ENCODE assay signal across 17 cellular contexts in genomic region chr9:77158772-77159513, GRCh38. TPM values are rescaled to one million over a fixed set of nuclear protein-coding genes. Genes with fewer than 3 reads are reported as not detected.
A peak's percentile ranks its signal among the peaks of the same experiment; 100 is the strongest.
DNase-seq lines count a peak whose midpoint lies in the region; ATAC-seq, FAIRE-seq and TF ChIP-seq lines count a peak whose summit lies in the region.
"Had no signal": no experiment of that assay in that cellular context is flagged by ENCODE, and none has a peak within 500 bp of the region (broad histone marks: within the 10 kb centered on the region; RNA-seq: fewer than 3 reads in every experiment).

No MANE protein-coding gene starts in this region.

- no peaks in the 10 kb centered on the region for H3F3A ChIP-seq in SK-N-SH (replicated peaks; ENCODE audit: insufficient read depth)

- H3K4me1 ChIP-seq in SK-N-SH (ENCODE audit: control insufficient read depth in 1 of 2, insufficient read depth in 2 of 2, low read depth in 1 of 2, low read length in 1 of 2) = peaks cover 4 to 7% of the 10 kb centered on the region in 2 experiments; a peak in 2 of 4 replicates
- H3K4me1 ChIP-seq in endothelial cell of umbilical vein (ENCODE audit: control insufficient read depth, extremely low read depth, insufficient read depth, low read length) = peaks cover 31% of the 10 kb centered on the region
- H3K4me1 ChIP-seq in osteoblast (ENCODE audit: insufficient read depth, low read length) = peaks cover 12% of the 10 kb centered on the region
- peaks cover 2% of the 10 kb centered on the region for H3K4me1 ChIP-seq in right cardiac atrium (ENCODE audit: control insufficient read depth, insufficient read depth, low read length)
- H3K4me1 ChIP-seq: adrenal gland, SJSA1 had no signal

- no peak overlapping the region for H3K4me3 ChIP-seq in SK-N-SH (ENCODE audit: low read depth in 2 of 2, low read length in 1 of 2)
- H3K4me3 ChIP-seq in endothelial cell of umbilical vein (replicated peaks in 1 of 3; ENCODE audit: insufficient read depth in 1 of 3, low read depth in 1 of 3, low read length in 3 of 3) = no peak overlapping the region
- H3K4me3 ChIP-seq in osteoblast (ENCODE audit: insufficient read depth, low read length) = no peak overlapping the region
- H3K4me3 ChIP-seq in right cardiac atrium (ENCODE audit: low read length) = no peak overlapping the region
- H3K4me3 ChIP-seq: adrenal gland, coronary artery, mucosa of descending colon, SJSA1 had no signal

- H3K9ac ChIP-seq in SK-N-SH (no peak overlapping the region), endothelial cell of umbilical vein (replicated peaks; ENCODE audit: extremely low read depth, insufficient read depth, low read length) (peak overlapping the region; percentile 33)

- ATAC-seq in right cardiac atrium = no peak
- ATAC-seq in HG02884 (IDR thresholded peaks at IDR 0.05; ENCODE audit: unreplicated experiment) = no peak
- ATAC-seq: mucosa of descending colon had no signal

- TF ChIP-seq POLR2A in endothelial cell of umbilical vein (IDR thresholded peaks at IDR 0.05; ENCODE audit: low read depth, low read length) = no peak

- H3K9me1 ChIP-seq in endothelial cell of umbilical vein (replicated peaks; ENCODE audit: control insufficient read depth, extremely low read depth, insufficient read depth, low read length) = peaks cover 2% of the 10 kb centered on the region

- BruUV-seq in endothelial cell of umbilical vein (replicated peaks; lab: Mats Ljungman, UMichigan) = no TSS peak

- POLR2A ChIA-PET in SK-N-SH (lab: Yijun Ruan, JAX) (no interaction called here), endothelial cell of umbilical vein (lab: Charles Lee) (interaction anchor here (0.6 kb wide), 1 partner anchor 393 kb away, joined by 3 read pairs; no protein-coding TSS in a partner anchor)

- no peaks in the 10 kb centered on the region for H3K9me2 ChIP-seq in SK-N-SH

- no peak for TF ChIP-seq EP300 in SK-N-SH (IDR thresholded peaks at IDR 0.05; ENCODE audit: borderline replicate concordance in 1 of 2, low read depth in 1 of 2, low read length in 1 of 2)

- peak overlapping the region; percentile 0; the same call in 1 of the 2 replicates for H3K4me2 ChIP-seq in SK-N-SH
- H3K4me2 ChIP-seq in endothelial cell of umbilical vein (ENCODE audit: insufficient read depth, low read length) = peak overlapping the region; percentile 43
- H3K4me2 ChIP-seq in osteoblast (ENCODE audit: insufficient read depth, low read length) = peak overlapping the region; percentile 20

- H2AFZ ChIP-seq in SK-N-SH (ENCODE audit: low read depth) (0 out of 2 replicates have a peak overlapping the region, but pooled peaks have one; percentile 4), endothelial cell of umbilical vein (ENCODE audit: low read depth, low read length) (no peak overlapping the region), osteoblast (ENCODE audit: low read length) (no peak overlapping the region)

- H4K20me1 ChIP-seq in SK-N-SH (ENCODE audit: insufficient read depth) (no peaks in the 10 kb centered on the region), endothelial cell of umbilical vein (replicated peaks; ENCODE audit: control insufficient read depth, extremely low read depth, insufficient read depth, low read length) (no peaks in the 10 kb centered on the region), osteoblast (ENCODE audit: insufficient read depth, low read length) (no peaks in the 10 kb centered on the region)

- H3K27me3 ChIP-seq in SK-N-SH (ENCODE audit: insufficient read depth) (no peaks in the 10 kb centered on the region; the same call in 1 of the 2 replicates), endothelial cell of umbilical vein (ENCODE audit: control insufficient read depth in 2 of 2, insufficient read depth in 2 of 2, low read length in 2 of 2) (no peaks in the 10 kb centered on the region), osteoblast (ENCODE audit: insufficient read depth, low read length) (peaks cover 8% of the 10 kb centered on the region), right cardiac atrium (ENCODE audit: control insufficient read depth, insufficient read depth) (no peaks in the 10 kb centered on the region)
- H3K27me3 ChIP-seq: adrenal gland, SJSA1 had no signal

- dilution Hi-C loops in endothelial cell of umbilical vein (cut with MboI; ENCODE audit: extremely low pct_ligation_motif_present, low sequenced_read_pairs) = no loop called here

- no peaks in the 10 kb centered on the region for H3K9me3 ChIP-seq in SK-N-SH
- no peaks in the 10 kb centered on the region for H3K9me3 ChIP-seq in endothelial cell of umbilical vein (replicated peaks; ENCODE audit: control insufficient read depth, insufficient read depth, low read length)
- H3K9me3 ChIP-seq in osteoblast (ENCODE audit: low read depth, low read length) = no peaks in the 10 kb centered on the region
- no peaks in the 10 kb centered on the region for H3K9me3 ChIP-seq in right cardiac atrium (ENCODE audit: control insufficient read depth, low read length)
- H3K9me3 ChIP-seq: adrenal gland, mucosa of descending colon, SJSA1 had no signal

- H3K79me2 ChIP-seq in SK-N-SH (ENCODE audit: insufficient read depth) (no peaks in the 10 kb centered on the region), endothelial cell of umbilical vein (ENCODE audit: control insufficient read depth, insufficient read depth, low read length) (no peaks in the 10 kb centered on the region), osteoblast (ENCODE audit: insufficient read depth, low read length) (no peaks in the 10 kb centered on the region)

- intact Hi-C loops in endothelial cell of umbilical vein (cut with micrococcal nuclease) (loop anchor here (5.0 kb wide), 1 partner anchor 767 kb away; the partner anchor contains the start of gene RFK), right cardiac atrium (cut with DNase I) (loop anchor here in 1 of 4 donors (10.0 kb wide), 1 partner anchor 344 kb away; no protein-coding TSS in a partner anchor)

- CTCF ChIA-PET in SK-N-SH (lab: Yijun Ruan, JAX) (interaction anchor here (1.0 to 3.6 kb wide), 4 partner anchors 8 to 298 kb away, joined by 3 to 25 read pairs (median 4); partner anchors contain the start of gene VPS13A), endothelial cell of umbilical vein (lab: Charles Lee) (interaction anchor here (0.8 to 3.2 kb wide), 5 partner anchors 8 to 349 kb away, joined by 3 to 32 read pairs (median 14); no protein-coding TSS in a partner anchor)

- WGBS in SK-N-SH (ENCODE audit: low lambda C conversion rate) = 38% methylated on average over 5 of the region's 6 CpGs
- WGBS in right cardiac atrium = 78% methylated on average over 6 of the region's 6 CpGs

- FAIRE-seq in endothelial cell of umbilical vein (lab: Jason Lieb, UNC) = peak; percentile 90

- H3K36me3 ChIP-seq in SK-N-SH (replicated peaks in 1 of 2; ENCODE audit: control insufficient read depth in 1 of 2, insufficient read depth in 2 of 2, low read length in 1 of 2) = no peaks in the 10 kb centered on the region
- H3K36me3 ChIP-seq in endothelial cell of umbilical vein (ENCODE audit: control insufficient read depth in 2 of 2, extremely low read depth in 1 of 2, insufficient read depth in 2 of 2, low read length in 2 of 2) = no peaks in the 10 kb centered on the region
- H3K36me3 ChIP-seq in osteoblast (ENCODE audit: insufficient read depth, low read length) = no peaks in the 10 kb centered on the region
- H3K36me3 ChIP-seq: adrenal gland, SJSA1 had no signal

- H3K27ac ChIP-seq in SK-N-SH (ENCODE audit: low read depth in 2 of 2, low read length in 1 of 2) (no peak overlapping the region; a peak in 1 of 4 replicates), endothelial cell of umbilical vein (ENCODE audit: insufficient read depth, low read depth, low read length) (peak overlapping the region; percentile 61), osteoblast (ENCODE audit: low read depth, low read length) (no peak overlapping the region), right cardiac atrium (ENCODE audit: low read length) (no peak overlapping the region)
- H3K27ac ChIP-seq: adrenal gland, coronary artery, SJSA1 had no signal

- TF ChIP-seq CTCF in SK-N-SH (IDR thresholded peaks at IDR 0.05) (no peak), endothelial cell of umbilical vein (IDR thresholded peaks at IDR 0.05; ENCODE audit: extremely low read depth in 1 of 2, insufficient read depth in 1 of 2, low read depth in 1 of 2, low read length in 2 of 2) (no peak), osteoblast (IDR thresholded peaks at IDR 0.05; ENCODE audit: extremely low read depth, low read depth, low read length) (no peak)

- DNase-seq in Daoy (ENCODE audit: low read depth) (peak; percentile 23), SK-N-SH (no peak), endothelial cell of umbilical vein (ENCODE audit: low read depth, low spot score) (peak; percentile 92), osteoblast (ENCODE audit: insufficient read length, low spot score, missing footprints) (peak; percentile 71), right cardiac atrium (no peak), iPS-NIHi11 (ENCODE audit: low spot score) (no peak)
- DNase-seq in effector CD4-positive, alpha-beta T cell = no peak
- DNase-seq: activated CD4-positive, CD25-positive, alpha-beta regulatory T cell treated with anti-CD3 and anti-CD28 coated beads, Interleukin-2, amount 50 U/mL, for 72 hours; adrenal gland; mucosa of descending colon; NCI-H526 treated with DMSO at 0.1 percent for 48 hours; stimulated activated CD4-positive, alpha-beta T cell treated with anti-CD3 and anti-CD28 coated beads, Interleukin-4, amount 100 ng/mL, for 1 hour; substantia nigra; T1000 had no signal

- no peak for TF ChIP-seq RAD21 in SK-N-SH (IDR thresholded peaks at IDR 0.05; ENCODE audit: low read length)

TF ChIP-seq in SK-N-SH, 30 proteins besides CTCF, POLR2A, EP300 and RAD21 (continues in another document):
- TF ChIP-seq NFIC (IDR thresholded peaks at IDR 0.05; ENCODE audit: borderline replicate concordance) = peak; percentile 42; the same call in 1 of the 2 replicates

TF ChIP-seq in endothelial cell of umbilical vein, 7 proteins besides CTCF, POLR2A, EP300 and RAD21 (continues in another document):
- TF ChIP-seq GATA2 (IDR thresholded peaks at IDR 0.05; ENCODE audit: insufficient read depth, insufficient read length, low read depth, low read length) (peak; percentile 78), FOS (IDR thresholded peaks at IDR 0.05; ENCODE audit: borderline replicate concordance, insufficient read depth, low read length) (no peak)

RNA-seq across cellular contexts. Expression of gene VPS13A, which starts 18.4 kb away (rescaled TPM):
- 11.8 and 17.5 TPM in 2 replicates for total RNA-seq in Daoy (2014; rRNA removed; shearing (Covaris generic))
- polyA plus RNA-seq in SK-N-SH (2012; rRNA removed) = 6.0 and 9.7 TPM in 2 replicates
- 5.0 and 5.6 TPM in 2 replicates for polyA plus RNA-seq in SK-N-SH (2012; cell fraction: cytosol; rRNA removed)
- 17.5 and 47.9 TPM in 2 replicates for polyA plus RNA-seq in SK-N-SH (2012; cell fraction: nucleus; rRNA removed)
- 29.8 and 33.3 TPM in 2 replicates for total RNA-seq in endothelial cell of umbilical vein
- 3.5 and 4.7 TPM in 2 replicates for polyA plus RNA-seq in endothelial cell of umbilical vein
- polyA plus RNA-seq in endothelial cell of umbilical vein (2011; cell fraction: cytosol; rRNA removed) = 2.9 and 4.2 TPM in 2 replicates
- polyA plus RNA-seq in endothelial cell of umbilical vein (2011; cell fraction: nucleus; rRNA removed) = 37.2 and 51.2 TPM in 2 replicates
- 18.6 and 19.4 TPM in 2 replicates for polyA plus RNA-seq in endothelial cell of umbilical vein (2012)
- polyA minus RNA-seq in endothelial cell of umbilical vein = 30.1 and 31.4 TPM in 2 replicates
- 19.7 TPM for polyA minus RNA-seq in endothelial cell of umbilical vein (2011; cell fraction: cytosol; rRNA and poly(A)+ RNA removed)
- polyA minus RNA-seq in endothelial cell of umbilical vein (2011; cell fraction: nucleus; rRNA and poly(A)+ RNA removed) = 138 and 181 TPM in 2 replicates
- 59.2 and 60.4 TPM in 2 replicates for total RNA-seq in osteoblast
- total RNA-seq in right cardiac atrium = 10 to 100 TPM; 39.8 to 47.2 (median 44.5) TPM
- polyA plus RNA-seq in right cardiac atrium = 18.7 TPM

Comparison
In these comparisons a context has a peak if more than half of its experiments do, and no peak if none do; other contexts are left out.
1. DNase-seq: peak in Daoy (single experiment), endothelial cell of umbilical vein (single experiment) and osteoblast (single experiment); none in SK-N-SH (single experiment), right cardiac atrium (0 of 3), iPS-NIHi11 (single experiment) and effector CD4-positive, alpha-beta T cell (single experiment).
2. Peak in every context shown above with its lines, with median percentiles within 50 percentile points of each other: H3K4me2 ChIP-seq.